8 cellular contexts compared by ENCODE assay signal in genomic region chr15:79004336-79004735, GRCh38. TPM values are rescaled to one million over a fixed set of nuclear protein-coding genes. Genes with fewer than 3 reads are reported as not detected.
A peak's percentile ranks its signal among the peaks of the same experiment; 100 is the strongest.
DNase-seq lines count a peak whose midpoint lies in the region; ATAC-seq, FAIRE-seq and TF ChIP-seq lines count a peak whose summit lies in the region.

No MANE protein-coding gene starts in this region.

- H3F3A ChIP-seq in SK-N-SH (replicated peaks; ENCODE audit: insufficient read depth): no peaks in the 10 kb centered on the region

- H2AFZ ChIP-seq in SK-N-SH (ENCODE audit: low read depth): peak overlapping the region; percentile 65; the same call in 1 of the 2 replicates

- no peaks in the 10 kb centered on the region for H3K79me2 ChIP-seq in SK-N-SH (ENCODE audit: insufficient read depth)

- ATAC-seq in GM19467 (IDR thresholded peaks at IDR 0.05; ENCODE audit: unreplicated experiment) (peak; percentile 72), HG03432 (IDR thresholded peaks at IDR 0.05; ENCODE audit: unreplicated experiment) (peak; percentile 84)

- FAIRE-seq in urothelium cell line (lab: Jason Lieb, UNC): no peak

- H3K4me1 ChIP-seq in SK-N-SH (ENCODE audit: control insufficient read depth in 1 of 2, insufficient read depth in 2 of 2, low read depth in 1 of 2, low read length in 1 of 2): peaks cover 8 to 13% of the 10 kb centered on the region in 2 experiments; a peak in 2 of 4 replicates

- CTCF ChIA-PET in SK-N-SH (lab: Yijun Ruan, JAX): interaction anchor here (1.4 to 1.7 kb wide), 5 partner anchors 17 to 180 kb away, joined by 4 to 6 read pairs (median 4); no protein-coding TSS in a partner anchor

- WGBS in SK-N-SH (ENCODE audit: low lambda C conversion rate): 39% methylated on average over 5 of the region's 6 CpGs

- H3K4me3 ChIP-seq in SK-N-SH (ENCODE audit: low read depth in 2 of 2, low read length in 1 of 2): no peak overlapping the region

- no peaks in the 10 kb centered on the region for H3K36me3 ChIP-seq in SK-N-SH (replicated peaks in 1 of 2; ENCODE audit: control insufficient read depth in 1 of 2, insufficient read depth in 2 of 2, low read length in 1 of 2)

- H4K20me1 ChIP-seq in SK-N-SH (ENCODE audit: insufficient read depth): no peaks in the 10 kb centered on the region

- DNase-seq in GF-D8 (lab: John Stamatoyannopoulos, UW) (peak; percentile 60), SK-N-SH (no peak), globus pallidus (ENCODE audit: low spot score) (peak; percentile 31), urothelium cell line (ENCODE audit: low spot score) (peak; percentile 87), NCI-H1417 (lab: John Stamatoyannopoulos, UW) (no peak), NCI-H774 (lab: John Stamatoyannopoulos, UW) (no peak)

- POLR2A ChIA-PET in SK-N-SH (lab: Yijun Ruan, JAX): no interaction called here

- TF ChIP-seq EP300 in SK-N-SH (IDR thresholded peaks at IDR 0.05; ENCODE audit: borderline replicate concordance in 1 of 2, low read depth in 1 of 2, low read length in 1 of 2): no peak

- H3K27ac ChIP-seq in SK-N-SH (ENCODE audit: low read depth in 2 of 2, low read length in 1 of 2): no peak overlapping the region

- no peaks in the 10 kb centered on the region for H3K27me3 ChIP-seq in SK-N-SH (ENCODE audit: insufficient read depth)

- H3K9me2 ChIP-seq in SK-N-SH: no peaks in the 10 kb centered on the region

- no peaks in the 10 kb centered on the region for H3K9me3 ChIP-seq in SK-N-SH

- TF ChIP-seq RAD21 in SK-N-SH (IDR thresholded peaks at IDR 0.05; ENCODE audit: low read length): no peak

- no peak overlapping the region for H3K9ac ChIP-seq in SK-N-SH

- TF ChIP-seq CTCF in SK-N-SH (IDR thresholded peaks at IDR 0.05): no peak

- peak overlapping the region; percentile 8; the same call in 1 of the 2 replicates for H3K4me2 ChIP-seq in SK-N-SH

TF ChIP-seq in SK-N-SH, 30 proteins besides CTCF, POLR2A, EP300 and RAD21:
- TF ChIP-seq, protein P1, sequence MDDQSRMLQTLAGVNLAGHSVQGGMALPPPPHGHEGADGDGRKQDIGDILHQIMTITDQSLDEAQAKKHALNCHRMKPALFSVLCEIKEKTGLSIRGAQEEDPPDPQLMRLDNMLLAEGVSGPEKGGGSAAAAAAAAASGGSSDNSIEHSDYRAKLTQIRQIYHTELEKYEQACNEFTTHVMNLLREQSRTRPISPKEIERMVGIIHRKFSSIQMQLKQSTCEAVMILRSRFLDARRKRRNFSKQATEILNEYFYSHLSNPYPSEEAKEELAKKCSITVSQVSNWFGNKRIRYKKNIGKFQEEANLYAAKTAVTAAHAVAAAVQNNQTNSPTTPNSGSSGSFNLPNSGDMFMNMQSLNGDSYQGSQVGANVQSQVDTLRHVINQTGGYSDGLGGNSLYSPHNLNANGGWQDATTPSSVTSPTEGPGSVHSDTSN (IDR thresholded peaks at IDR 0.05): no peak
- TF ChIP-seq JUND (IDR thresholded peaks at IDR 0.05) (peak; percentile 62; the same call in 1 of the 2 replicates), NFIC (IDR thresholded peaks at IDR 0.05; ENCODE audit: borderline replicate concordance) (peak; percentile 19; the same call in 1 of the 2 replicates), CHD2 (IDR thresholded peaks at IDR 0.05; ENCODE audit: low read length, partially characterized antibody) (no peak), EZH2phosphoT487 (IDR thresholded peaks at IDR 0.05; ENCODE audit: borderline replicate concordance, low read depth) (no peak), FOXJ3 (CRISPR knock-in tag; IDR thresholded peaks at IDR 0.05) (no peak), YY1 (IDR thresholded peaks at IDR 0.05; ENCODE audit: low read depth) (no peak), ZBTB33 (IDR thresholded peaks at IDR 0.05; ENCODE audit: borderline replicate concordance, low read depth) (no peak), FOXM1 (IDR thresholded peaks at IDR 0.05; ENCODE audit: low read depth) (no peak), GABPA (IDR thresholded peaks at IDR 0.05; ENCODE audit: low read depth) (peak; percentile 30; the same call in 1 of the 2 replicates), ELF1 (IDR thresholded peaks at IDR 0.05) (peak; percentile 89), POLR2AphosphoS5 (IDR thresholded peaks at IDR 0.05; ENCODE audit: low read depth, low read length) (no peak), RFX5 (IDR thresholded peaks at IDR 0.05; ENCODE audit: low read length) (no peak), SIN3A (IDR thresholded peaks at IDR 0.05; ENCODE audit: borderline replicate concordance, low read depth, low read length) (no peak), TCF12 (IDR thresholded peaks at IDR 0.05) (peak; percentile 25; the same call in 1 of the 2 replicates), FOSL2 (IDR thresholded peaks at IDR 0.05; ENCODE audit: borderline replicate concordance, low read depth) (peak; percentile 64), MEF2A (IDR thresholded peaks at IDR 0.05; ENCODE audit: borderline replicate concordance, low read depth) (no peak)
- TF ChIP-seq, protein P2, sequence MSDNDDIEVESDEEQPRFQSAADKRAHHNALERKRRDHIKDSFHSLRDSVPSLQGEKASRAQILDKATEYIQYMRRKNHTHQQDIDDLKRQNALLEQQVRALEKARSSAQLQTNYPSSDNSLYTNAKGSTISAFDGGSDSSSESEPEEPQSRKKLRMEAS (IDR thresholded peaks at IDR 0.05; ENCODE audit: low read depth): 0 out of 2 replicates have a peak, but pooled peaks have one; percentile 50
- TF ChIP-seq, protein P3, sequence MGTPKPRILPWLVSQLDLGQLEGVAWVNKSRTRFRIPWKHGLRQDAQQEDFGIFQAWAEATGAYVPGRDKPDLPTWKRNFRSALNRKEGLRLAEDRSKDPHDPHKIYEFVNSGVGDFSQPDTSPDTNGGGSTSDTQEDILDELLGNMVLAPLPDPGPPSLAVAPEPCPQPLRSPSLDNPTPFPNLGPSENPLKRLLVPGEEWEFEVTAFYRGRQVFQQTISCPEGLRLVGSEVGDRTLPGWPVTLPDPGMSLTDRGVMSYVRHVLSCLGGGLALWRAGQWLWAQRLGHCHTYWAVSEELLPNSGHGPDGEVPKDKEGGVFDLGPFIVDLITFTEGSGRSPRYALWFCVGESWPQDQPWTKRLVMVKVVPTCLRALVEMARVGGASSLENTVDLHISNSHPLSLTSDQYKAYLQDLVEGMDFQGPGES (IDR thresholded peaks at IDR 0.05; ENCODE audit: low read depth, low read length): no peak
- TF ChIP-seq, protein P4, sequence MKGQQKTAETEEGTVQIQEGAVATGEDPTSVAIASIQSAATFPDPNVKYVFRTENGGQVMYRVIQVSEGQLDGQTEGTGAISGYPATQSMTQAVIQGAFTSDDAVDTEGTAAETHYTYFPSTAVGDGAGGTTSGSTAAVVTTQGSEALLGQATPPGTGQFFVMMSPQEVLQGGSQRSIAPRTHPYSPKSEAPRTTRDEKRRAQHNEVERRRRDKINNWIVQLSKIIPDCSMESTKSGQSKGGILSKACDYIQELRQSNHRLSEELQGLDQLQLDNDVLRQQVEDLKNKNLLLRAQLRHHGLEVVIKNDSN (IDR thresholded peaks at IDR 0.05; ENCODE audit: borderline replicate concordance, low read depth): no peak

RNA-seq across cellular contexts. Expression of gene CTSH, which starts 59.5 kb away (rescaled TPM):
- 22.7 and 23.0 TPM in 2 replicates for polyA plus RNA-seq in SK-N-SH (2012; rRNA removed)
- 18.4 and 19.0 TPM in 2 replicates for polyA plus RNA-seq in SK-N-SH (2012; cell fraction: cytosol; rRNA removed)
- polyA plus RNA-seq in SK-N-SH (2012; cell fraction: nucleus; rRNA removed): 20.0 and 24.4 TPM in 2 replicates

Comparison
In these comparisons a context has a peak if more than half of its experiments do, and no peak if none do; other contexts are left out.
1. DNase-seq: peak in GF-D8 (single experiment), globus pallidus (single experiment) and urothelium cell line (single experiment); none in SK-N-SH (single experiment), NCI-H1417 (0 of 3) and NCI-H774 (single experiment).